13 cellular contexts compared by ENCODE assay signal in genomic region chr21:15275615-15276228, GRCh38.
"Had no signal": no experiment of that assay in that cellular context is flagged by ENCODE, and none has a peak within 500 bp of the region (broad histone marks: within the 10 kb centered on the region; RNA-seq: fewer than 3 reads in every experiment).

No MANE protein-coding gene starts in this region.

- H3K4me3 Mint-ChIP-seq: neural crest cell had no signal

- DNase-seq: activated CD4-positive, alpha-beta T cell treated with anti-CD3 and anti-CD28 coated beads for 1 hour; activated CD4-positive, alpha-beta T cell treated with anti-CD3 and anti-CD28 coated beads, Interleukin-2, amount 50 U/mL, for 4 hours; activated naive CD4-positive, alpha-beta T cell treated with Interleukin-2 at 50 U/mL for 16 hours; activated T-cell treated with anti-CD3 and anti-CD28 coated beads for 4 hours; anterior cingulate cortex; esophagus squamous epithelium; hippocampal formation; kidney; retina; stimulated activated CD4-positive, alpha-beta T cell treated with anti-CD3 and anti-CD28 coated beads, Interleukin-4, amount 100 ng/mL, for 24 hours; stimulated activated naive CD4-positive, alpha-beta T cell treated with Interleukin-2 at 50 U/mL for 16 hours; T-helper 9 cell had no signal
